ENCODE assay signal across 11 cellular contexts in the genomic region with DNA sequence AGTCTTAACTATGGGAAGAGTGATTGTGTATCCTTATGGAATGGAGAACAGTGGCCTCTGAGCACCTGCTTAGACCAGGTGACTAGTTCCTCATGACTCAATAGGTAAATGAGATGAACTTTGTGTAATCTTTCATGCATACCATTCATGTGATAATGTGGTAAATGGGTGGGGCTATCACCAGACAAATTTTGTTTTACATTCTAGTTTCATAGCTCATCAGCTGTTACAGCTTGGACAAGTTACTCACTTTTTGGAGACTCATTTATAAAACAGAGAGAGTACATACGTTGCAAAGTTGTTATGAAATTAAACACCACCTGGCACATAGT.
DNase-seq lines count a peak whose midpoint lies in the region; ATAC-seq and TF ChIP-seq lines count a peak whose summit lies in the region.
"Had no signal": no experiment of that assay in that cellular context is flagged by ENCODE, and none has a peak within 500 bp of the region (broad histone marks: within the 10 kb centered on the region; RNA-seq: fewer than 3 reads in every experiment).

No MANE protein-coding gene starts in this region.

- H3K27ac ChIP-seq in fibroblast of lung (ENCODE audit: insufficient read depth, low read length): no peak overlapping the region
- H3K27ac ChIP-seq in ascending aorta: no peak overlapping the region
- no peak overlapping the region for H3K27ac ChIP-seq in CD8-positive, alpha-beta T cell (ENCODE audit: low read depth, low read length)
- H3K27ac ChIP-seq: HL-60 had no signal

- H3K36me3 ChIP-seq in fibroblast of lung (ENCODE audit: control insufficient read depth, insufficient read depth, low read length) (no peaks in the 10 kb centered on the region), ascending aorta (no peaks in the 10 kb centered on the region)
- H3K36me3 ChIP-seq in CD8-positive, alpha-beta T cell (ENCODE audit: insufficient read depth, low read length): no peaks in the 10 kb centered on the region

- DNase-seq in Calu3 (no peak), fibroblast of lung (ENCODE audit: low read depth in 2 of 2) (peak; percentile 12 to 86), ascending aorta (ENCODE audit: low spot score in 2 of 2) (no peak)
- no peak for DNase-seq in NK-92 treated with Interleukin-12 subunit alpha and Interleukin-12 subunit beta, amount 100 ng/mL, for 24 hours (lab: John Stamatoyannopoulos, UW)
- DNase-seq in CD8-positive, alpha-beta T cell: no peak
- DNase-seq: activated CD4-positive, alpha-beta T cell treated with anti-CD3 and anti-CD28 coated beads, Interleukin-2, amount 50 U/mL, for 48 hours; DND-41 had no signal

- no peak overlapping the region for H2AFZ ChIP-seq in fibroblast of lung (ENCODE audit: low read length)

- no peaks in the 10 kb centered on the region for H3K27me3 ChIP-seq in fibroblast of lung (ENCODE audit: control insufficient read depth, insufficient read depth, low read length)
- no peaks in the 10 kb centered on the region for H3K27me3 ChIP-seq in ascending aorta
- H3K27me3 ChIP-seq in CD8-positive, alpha-beta T cell (ENCODE audit: insufficient read depth, low read length): no peaks in the 10 kb centered on the region

- POLR2A ChIA-PET in CD8-positive, alpha-beta T cell (lab: Charles Lee): interaction anchor here (1.2 kb wide), 1 partner anchor 103 kb away, joined by 3 read pairs; a partner anchor contains a TSS

- intact Hi-C loops in Calu3 (cut with micrococcal nuclease; ENCODE audit: unreplicated experiment) (loop anchor here (5.0 kb wide), 1 partner anchor 160 kb away; no protein-coding TSS in a partner anchor), ascending aorta (cut with DNase I) (no loop called here)
- intact Hi-C loops in CD8-positive, alpha-beta T cell (cut with DNase I, micrococcal nuclease): no loop called here

- no peak overlapping the region for H3K4me3 ChIP-seq in fibroblast of lung (replicated peaks in 1 of 4; ENCODE audit: control extremely low read depth in 1 of 4, insufficient read depth in 1 of 4, low read depth in 3 of 4, low read length in 4 of 4)
- no peak overlapping the region for H3K4me3 ChIP-seq in ascending aorta
- no peak overlapping the region for H3K4me3 ChIP-seq in CD8-positive, alpha-beta T cell (ENCODE audit: low read depth, low read length)

- no peaks in the 10 kb centered on the region for H4K20me1 ChIP-seq in fibroblast of lung (ENCODE audit: control insufficient read depth, extremely low read depth, insufficient read depth, low read length)

- peaks cover 10% of the 10 kb centered on the region for H3K4me1 ChIP-seq in fibroblast of lung (ENCODE audit: control insufficient read depth, extremely low read depth, insufficient read depth, low read length)
- H3K4me1 ChIP-seq in ascending aorta: peaks cover 2 to 13% of the 10 kb centered on the region in 2 donors
- no peaks in the 10 kb centered on the region for H3K4me1 ChIP-seq in CD8-positive, alpha-beta T cell (ENCODE audit: insufficient read depth, low read length)

- peak; percentile 41 for ATAC-seq in GM19467 (IDR thresholded peaks at IDR 0.05; ENCODE audit: unreplicated experiment)
- peak; percentile 36 for ATAC-seq in HG03196 (IDR thresholded peaks at IDR 0.05; ENCODE audit: unreplicated experiment)
- no peak for ATAC-seq in HG03457 (IDR thresholded peaks at IDR 0.05; ENCODE audit: unreplicated experiment)
- no peak for ATAC-seq in CD8-positive, alpha-beta T cell

- no peaks in the 10 kb centered on the region for H3K79me2 ChIP-seq in fibroblast of lung (ENCODE audit: control insufficient read depth, insufficient read depth, low read length)

- peak overlapping the region; percentile 41 for H3K27ac Mint-ChIP-seq in Calu3 (ENCODE audit: unreplicated experiment)
- H3K27ac Mint-ChIP-seq in CD8-positive, alpha-beta T cell: no peak overlapping the region

- peaks cover 2% of the 10 kb centered on the region for H3K9me3 Mint-ChIP-seq in Calu3 (ENCODE audit: low read depth, unreplicated experiment)
- no peaks in the 10 kb centered on the region for H3K9me3 Mint-ChIP-seq in CD8-positive, alpha-beta T cell

- H3K4me3 Mint-ChIP-seq in Calu3 (ENCODE audit: low read depth, unreplicated experiment): no peak overlapping the region
- H3K4me3 Mint-ChIP-seq in CD8-positive, alpha-beta T cell: no peak overlapping the region

- no peak overlapping the region for H3K4me2 ChIP-seq in fibroblast of lung (ENCODE audit: extremely low read depth, insufficient read depth, low read length)

- peaks cover 51% of the 10 kb centered on the region for H3K4me1 Mint-ChIP-seq in Calu3 (ENCODE audit: low read depth, unreplicated experiment)
- peaks cover 11% of the 10 kb centered on the region for H3K4me1 Mint-ChIP-seq in CD8-positive, alpha-beta T cell (ENCODE audit: low read depth)

- no TSS peak for BruUV-seq in Calu3 (replicated peaks; lab: Mats Ljungman, UMichigan)

- CTCF ChIA-PET in Calu3 (lab: Charles Lee): no interaction called here
- CTCF ChIA-PET in CD8-positive, alpha-beta T cell (lab: Charles Lee): no interaction called here

- H3K27me3 Mint-ChIP-seq in Calu3 (ENCODE audit: unreplicated experiment): no peaks in the 10 kb centered on the region
- H3K27me3 Mint-ChIP-seq in CD8-positive, alpha-beta T cell (ENCODE audit: low read depth): no peaks in the 10 kb centered on the region

- no peak overlapping the region for H3K9ac ChIP-seq in fibroblast of lung (ENCODE audit: insufficient read depth, low read length)

- no peaks in the 10 kb centered on the region for H3K9me3 ChIP-seq in fibroblast of lung (ENCODE audit: control insufficient read depth, insufficient read depth, low read depth, low read length)
- H3K9me3 ChIP-seq in ascending aorta: no peaks in the 10 kb centered on the region
- H3K9me3 ChIP-seq in CD8-positive, alpha-beta T cell (ENCODE audit: low read length): no peaks in the 10 kb centered on the region

- no peak for TF ChIP-seq CTCF in Calu3 (IDR thresholded peaks at IDR 0.05; ENCODE audit: unreplicated experiment)
- TF ChIP-seq CTCF in fibroblast of lung (conservative IDR thresholded peaks at IDR 0.05 in 1 of 2, IDR thresholded peaks at IDR 0.05 in 1 of 2; ENCODE audit: low read depth in 1 of 2, low read length in 2 of 2): no peak
- no peak for TF ChIP-seq CTCF in ascending aorta (IDR thresholded peaks at IDR 0.05)
- TF ChIP-seq CTCF in CD8-positive, alpha-beta T cell (IDR thresholded peaks at IDR 0.05): no peak

- no peaks in the 10 kb centered on the region for H3K36me3 Mint-ChIP-seq in Calu3 (ENCODE audit: insufficient read depth, unreplicated experiment)
- no peaks in the 10 kb centered on the region for H3K36me3 Mint-ChIP-seq in CD8-positive, alpha-beta T cell

Comparison
In these comparisons a context has a peak if more than half of its experiments do, and no peak if none do; other contexts are left out.
1. DNase-seq: peak in fibroblast of lung (2 of 2); none in Calu3 (single experiment), ascending aorta (0 of 2), NK-92 treated with Interleukin-12 subunit alpha and Interleukin-12 subunit beta, amount 100 ng/mL, for 24 hours (single experiment) and CD8-positive, alpha-beta T cell (0 of 7).
2. ATAC-seq: peak in GM19467 (single experiment) and HG03196 (single experiment); none in HG03457 (single experiment) and CD8-positive, alpha-beta T cell (single experiment).